Comparison of ENCODE assay signal across 8 cellular contexts in the genomic region with DNA sequence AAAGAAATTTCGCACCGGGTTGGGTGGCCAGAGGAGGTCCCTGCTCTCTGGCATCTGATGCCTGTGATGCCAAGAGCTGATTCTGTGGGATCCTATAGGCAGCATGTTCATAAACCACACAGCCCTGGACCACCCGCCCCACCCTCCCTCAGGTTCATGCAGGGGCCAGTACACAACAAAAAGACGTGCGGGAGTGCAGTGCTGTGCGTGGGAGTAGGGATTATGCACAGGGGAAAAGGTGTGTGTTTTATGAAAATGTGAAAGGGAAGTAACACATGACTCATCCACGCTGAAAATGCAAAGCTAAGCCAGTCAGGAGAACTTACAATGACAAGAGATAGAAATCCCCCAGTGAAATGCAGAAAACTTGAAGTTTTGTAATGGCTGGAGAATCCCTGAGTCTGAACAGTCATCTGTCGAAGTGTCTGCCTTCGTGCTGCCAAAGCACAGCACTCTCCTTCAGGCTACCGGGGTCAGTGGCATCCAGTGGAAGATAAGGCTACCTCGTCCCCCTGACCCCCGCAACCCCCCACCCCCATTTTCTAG. TPM values are rescaled to one million over a fixed set of nuclear protein-coding genes. Genes with fewer than 3 reads are reported as not detected.
DNase-seq lines count a peak whose midpoint lies in the region; ATAC-seq, FAIRE-seq and TF ChIP-seq lines count a peak whose summit lies in the region.

No MANE protein-coding gene starts in this region.

- FAIRE-seq in A549 (lab: Jason Lieb, UNC) = no peak

- TF ChIP-seq CTCF in A549 (IDR thresholded peaks at IDR 0.05) = no peak
- TF ChIP-seq CTCF in fibroblast of the aortic adventitia (IDR thresholded peaks at IDR 0.05; ENCODE audit: insufficient read depth, low read length) = no peak

- no peaks in the 10 kb centered on the region for H3K9me3 ChIP-seq in A549

- H3K4me1 ChIP-seq in A549 = peaks cover 20% of the 10 kb centered on the region; the same call in 2 of the 3 replicates

- TF ChIP-seq RAD21 in A549 (conservative IDR thresholded peaks at IDR 0.05 in 1 of 2, IDR thresholded peaks at IDR 0.05 in 1 of 2) = no peak

- WGBS in A549 (ENCODE audit: missing lambda C conversion rate) = 10% methylated on average over 11 of the region's 12 CpGs

- no peak for TF ChIP-seq POLR2A in A549 (IDR thresholded peaks at IDR 0.05; ENCODE audit: low read length)

- POLR2A ChIA-PET in A549 (lab: Yijun Ruan, JAX) = interaction anchor here (0.7 kb wide), 1 partner anchor 291 kb away, joined by 3 read pairs; no protein-coding TSS in a partner anchor

- ATAC-seq in A549 (peak; percentile 43 to 64; a peak in 5 of 6 replicates), GM18861 (IDR thresholded peaks at IDR 0.05; ENCODE audit: unreplicated experiment) (peak; percentile 66), HG02981 (IDR thresholded peaks at IDR 0.05; ENCODE audit: unreplicated experiment) (peak; percentile 53), SK-N-SH treated with all-trans-retinoic acid at 6 μM for 48 hours (peak; percentile 57)

- no peak for TF ChIP-seq EP300 in A549 (IDR thresholded peaks at IDR 0.05)

- no peak overlapping the region for H3K27ac ChIP-seq in A549

- H3K4me2 ChIP-seq in A549 = peak overlapping the region; percentile 70

- H3K4me3 ChIP-seq in A549 (no peak overlapping the region; the same call in 2 of the 3 replicates), fibroblast of the aortic adventitia (ENCODE audit: low read depth, low read length) (peak overlapping the region; percentile 62)

- CTCF ChIA-PET in A549 (lab: Yijun Ruan, JAX) = interaction anchor here (0.8 to 2.7 kb wide), 3 partner anchors 14 to 295 kb away, joined by 3 to 10 read pairs (median 4); no protein-coding TSS in a partner anchor

- peak; percentile 14 for DNase-seq in A549 (ENCODE audit: low read depth in 1 of 2, low spot score in 1 of 2)
- DNase-seq in fibroblast of the aortic adventitia (ENCODE audit: low read depth) = peak; percentile 68
- DNase-seq in retina = peak; percentile 41
- no peak for DNase-seq in SHP77 treated with DMSO at 0.1 percent for 48 hours (lab: John Stamatoyannopoulos, UW)
- no peak for DNase-seq in dedifferentiated amniotic fluid mesenchymal stem cell (ENCODE audit: extremely low spot score)

TF ChIP-seq in A549, 52 proteins besides CTCF, POLR2A, EP300 and RAD21:
- TF ChIP-seq FOSL2 (IDR thresholded peaks at IDR 0.05) = no peak
- TF ChIP-seq FOSL2 (CRISPR knock-in tag; IDR thresholded peaks at IDR 0.05) = peak; percentile 43; the same call in 1 of the 2 replicates
- TF ChIP-seq HOXB5 (CRISPR knock-in tag; IDR thresholded peaks at IDR 0.05) = no peak

TF ChIP-seq in SK-N-SH treated with all-trans-retinoic acid at 6 μM for 48 hours, 23 proteins besides CTCF, POLR2A, EP300 and RAD21:
- TF ChIP-seq, protein P1, sequence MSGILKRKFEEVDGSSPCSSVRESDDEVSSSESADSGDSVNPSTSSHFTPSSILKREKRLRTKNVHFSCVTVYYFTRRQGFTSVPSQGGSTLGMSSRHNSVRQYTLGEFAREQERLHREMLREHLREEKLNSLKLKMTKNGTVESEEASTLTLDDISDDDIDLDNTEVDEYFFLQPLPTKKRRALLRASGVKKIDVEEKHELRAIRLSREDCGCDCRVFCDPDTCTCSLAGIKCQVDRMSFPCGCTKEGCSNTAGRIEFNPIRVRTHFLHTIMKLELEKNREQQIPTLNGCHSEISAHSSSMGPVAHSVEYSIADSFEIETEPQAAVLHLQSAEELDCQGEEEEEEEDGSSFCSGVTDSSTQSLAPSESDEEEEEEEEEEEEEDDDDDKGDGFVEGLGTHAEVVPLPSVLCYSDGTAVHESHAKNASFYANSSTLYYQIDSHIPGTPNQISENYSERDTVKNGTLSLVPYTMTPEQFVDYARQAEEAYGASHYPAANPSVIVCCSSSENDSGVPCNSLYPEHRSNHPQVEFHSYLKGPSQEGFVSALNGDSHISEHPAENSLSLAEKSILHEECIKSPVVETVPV (CRISPR knock-in tag; IDR thresholded peaks at IDR 0.05) = no peak
- TF ChIP-seq SNAI2 (CRISPR knock-in tag; IDR thresholded peaks at IDR 0.05) (no peak), ESRRG (CRISPR knock-in tag; IDR thresholded peaks at IDR 0.05) (no peak)

RNA-seq across cellular contexts. Expression of a gene that starts 1.1 kb away (rescaled TPM):
- polyA plus RNA-seq in A549 (2011; rRNA removed) = 2.7 and 2.9 TPM in 2 replicates
- polyA plus RNA-seq in A549 (2012; cell fraction: cytosol; rRNA removed) = 1.2 and 1.3 TPM in 2 replicates
- polyA plus RNA-seq in A549 (2012; cell fraction: nucleus; rRNA removed) = 3.0 TPM in 2 replicates
- polyA plus RNA-seq in A549 (2017; fragmentation: RNase III; extraction: RNeasy Plus Mini Kit Qiagen cat#74134 plus additional on column Dnase treatment) = 1.5 to 2.0 TPM (median 2.0 TPM) in 3 replicates
- polyA minus RNA-seq in A549 (2011; rRNA and poly(A)+ RNA removed) = 5.0 and 5.6 TPM in 2 replicates
- 3.6 and 12.5 TPM in 2 replicates for total RNA-seq in fibroblast of the aortic adventitia (ENCODE audit: low replicate concordance)

Comparison
In these comparisons a context has a peak if more than half of its experiments do, and no peak if none do; other contexts are left out.
1. DNase-seq: peak in A549 (2 of 2), fibroblast of the aortic adventitia (single experiment) and retina (single experiment); none in SHP77 treated with DMSO at 0.1 percent for 48 hours (single experiment) and dedifferentiated amniotic fluid mesenchymal stem cell (single experiment).
2. Peak in every context shown above with its lines, with median percentiles within 50 percentile points of each other: ATAC-seq.